In the genomic region with DNA sequence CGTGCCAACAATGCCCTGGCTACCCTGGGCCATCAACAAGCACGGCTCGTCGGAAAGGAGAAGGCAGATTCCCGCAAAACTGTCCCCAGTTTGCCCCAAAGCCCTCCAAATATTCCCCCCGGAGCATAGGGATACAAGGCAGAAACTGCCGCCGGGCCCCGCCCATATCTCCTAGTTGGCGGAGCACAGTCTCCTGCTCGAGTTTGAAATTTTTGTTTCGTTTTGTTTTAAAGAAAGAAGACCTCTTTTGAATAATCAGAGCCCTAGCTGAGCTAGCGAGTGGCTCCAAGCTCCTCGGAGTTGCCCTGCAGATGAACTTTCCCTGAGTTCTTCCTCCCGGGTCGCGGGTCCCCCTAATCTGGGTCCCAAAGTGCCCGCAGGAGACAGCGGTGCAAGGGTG, we compare ENCODE assay signal across 9 cellular contexts.
DNase-seq lines count a peak whose midpoint lies in the region; ATAC-seq and TF ChIP-seq lines count a peak whose summit lies in the region.
"Had no signal": no experiment of that assay in that cellular context is flagged by ENCODE, and none has a peak within 500 bp of the region (broad histone marks: within the 10 kb centered on the region; RNA-seq: fewer than 3 reads in every experiment).

No MANE protein-coding gene starts in this region.

- H3K4me1 ChIP-seq in subcutaneous abdominal adipose tissue (ENCODE audit: control insufficient read depth in 5 of 5, insufficient read depth in 5 of 5, low read length in 5 of 5): peaks cover 0 to 23% (median 20%) of the 10 kb centered on the region in 5 donors

- in situ Hi-C loops in astrocyte of the cerebellum (cut with HindIII; ENCODE audit: low sequenced_read_pairs): no loop called here

- no peak for ATAC-seq in GM21447 (IDR thresholded peaks at IDR 0.05; ENCODE audit: unreplicated experiment)

- no peak overlapping the region for H3K27ac ChIP-seq in subcutaneous abdominal adipose tissue (ENCODE audit: low read depth, low read length)

- DNase-seq in activated CD4-positive, alpha-beta T cell treated with anti-CD3 and anti-CD28 coated beads for 48 hours: peak; percentile 11
- DNase-seq in activated CD4-positive, alpha-beta T cell treated with anti-CD3 and anti-CD28 coated beads, Interleukin-2, amount 50 U/mL, for 48 hours: no peak
- DNase-seq in astrocyte of the cerebellum (ENCODE audit: low read depth) (peak; percentile 5), left kidney (ENCODE audit: low read depth, low spot score) (peak; percentile 7), AML-193 (lab: John Stamatoyannopoulos, UW) (no peak), nucleus accumbens (lab: John Stamatoyannopoulos, UW) (no peak)
- DNase-seq: NCI-H2171 treated with DMSO at 0.1 percent for 48 hours had no signal

- H3K4me3 ChIP-seq in astrocyte of the cerebellum (ENCODE audit: low read depth, low read length): peak overlapping the region; percentile 45
- H3K4me3 ChIP-seq in subcutaneous abdominal adipose tissue (ENCODE audit: low read depth in 1 of 5, low read length in 5 of 5): peak overlapping the region; percentile 59 to 76 (median 65)

- TF ChIP-seq CTCF in astrocyte of the cerebellum (IDR thresholded peaks at IDR 0.05; ENCODE audit: low read depth, low read length, missing control alignments): no peak

- peaks cover 33 to 74% (median 50%) of the 10 kb centered on the region in 5 donors for H3K27me3 ChIP-seq in subcutaneous abdominal adipose tissue (ENCODE audit: control insufficient read depth in 5 of 5, insufficient read depth in 4 of 5, low read length in 5 of 5)

- no peaks in the 10 kb centered on the region for H3K36me3 ChIP-seq in subcutaneous abdominal adipose tissue (ENCODE audit: control insufficient read depth in 5 of 5, insufficient read depth in 5 of 5, low read length in 5 of 5)

- H3K9me3 ChIP-seq in subcutaneous abdominal adipose tissue (ENCODE audit: control insufficient read depth in 5 of 5, low read length in 5 of 5): no peaks in the 10 kb centered on the region

- H3K9ac ChIP-seq in subcutaneous abdominal adipose tissue (ENCODE audit: low read length in 5 of 5): peak overlapping the region in 1 of 5 donors; percentile 35

Comparison
In these comparisons a context has a peak if more than half of its experiments do, and no peak if none do; other contexts are left out.
1. DNase-seq: peak in activated CD4-positive, alpha-beta T cell treated with anti-CD3 and anti-CD28 coated beads for 48 hours (single experiment), astrocyte of the cerebellum (single experiment) and left kidney (single experiment); none in activated CD4-positive, alpha-beta T cell treated with anti-CD3 and anti-CD28 coated beads, Interleukin-2, amount 50 U/mL, for 48 hours (0 of 2), AML-193 (0 of 2) and nucleus accumbens (0 of 56).